In genomic region chr4:740011-740410, GRCh38 we compare ENCODE assay signal across 32 cellular contexts.
"Had no signal": no experiment of that assay in that cellular context is flagged by ENCODE, and none has a peak within 500 bp of the region (broad histone marks: within the 10 kb centered on the region; RNA-seq: fewer than 3 reads in every experiment).

No MANE protein-coding gene starts in this region.

- H3K27ac Mint-ChIP-seq: natural killer cell treated with Interleukin-12 subunit alpha and Interleukin-12 subunit beta and Interleukin-15 and Interleukin-18, amount 100 ng/mL, for 72 hours; progenitor cell of endocrine pancreas; stimulated activated memory B cell treated with anti-CD40 and anti-IgM and Interleukin-4, amounts not matched to agents 10 μg/mL and 1 μg/mL and 100 μg/mL, for 72 hours; stimulated activated naive CD8-positive, alpha-beta T cell treated with anti-CD3 and anti-CD28 coated beads, Interleukin-15, amount 100 ng/mL, for 72 hours had no signal

- H3K4me3 Mint-ChIP-seq: naive thymus-derived CD8-positive, alpha-beta T cell; natural killer cell treated with Interleukin-12 subunit alpha and Interleukin-12 subunit beta and Interleukin-15 and Interleukin-18, amount 100 ng/mL, for 72 hours; nephron progenitor cell; neural crest cell; stimulated activated memory B cell treated with anti-CD40 and anti-IgM and Interleukin-4, amounts not matched to agents 10 μg/mL and 1 μg/mL and 100 μg/mL, for 72 hours; stimulated activated naive CD8-positive, alpha-beta T cell treated with anti-CD3 and anti-CD28 coated beads, Interleukin-15, amount 100 ng/mL, for 72 hours had no signal

- H3K27me3 ChIP-seq: neutrophil, ovary, right lobe of liver, sigmoid colon, spleen, thyroid gland, tibial nerve, upper lobe of left lung, vagina had no signal

- H3K4me1 ChIP-seq: parathyroid adenoma, psoas muscle, right lobe of liver, sigmoid colon, thyroid gland, upper lobe of left lung, vagina had no signal

- H2AFZ ChIP-seq: parathyroid adenoma had no signal

- H3K36me3 Mint-ChIP-seq: natural killer cell treated with Interleukin-12 subunit alpha and Interleukin-12 subunit beta and Interleukin-15 and Interleukin-18, amount 100 ng/mL, for 72 hours had no signal

- H3K27me3 Mint-ChIP-seq: naive B cell; naive thymus-derived CD8-positive, alpha-beta T cell; natural killer cell treated with Interleukin-12 subunit alpha and Interleukin-12 subunit beta and Interleukin-15 and Interleukin-18, amount 100 ng/mL, for 72 hours; progenitor cell of endocrine pancreas; stimulated activated memory B cell treated with anti-CD40 and anti-IgM and Interleukin-4, amounts not matched to agents 10 μg/mL and 1 μg/mL and 100 μg/mL, for 72 hours; stimulated activated naive CD8-positive, alpha-beta T cell treated with anti-CD3 and anti-CD28 coated beads, Interleukin-15, amount 100 ng/mL, for 72 hours had no signal

- DNase-seq: naive B cell; naive thymus-derived CD8-positive, alpha-beta T cell; nephron progenitor cell; nucleus accumbens; ovary; right lobe of liver; sigmoid colon; spleen; stimulated activated CD4-positive, alpha-beta T cell treated with anti-CD3 and anti-CD28 coated beads, Interleukin-12 subunit alpha, Interleukin-12 subunit beta, amount 100 ng/mL, for 4 hours; stimulated activated CD4-positive, alpha-beta T cell treated with anti-CD3 and anti-CD28 coated beads, Interleukin-1b, Interleukin-23, amount 100 ng/mL, for 48 hours; stimulated activated CD4-positive, alpha-beta T cell treated with anti-CD3 and anti-CD28 coated beads, Interleukin-4, amount 100 ng/mL, for 1 hour; stimulated activated CD4-positive, alpha-beta T cell treated with anti-CD3 and anti-CD28 coated beads, Interleukin-4, amount 100 ng/mL, for 4 hours; stimulated activated CD8-positive, alpha-beta memory T cell treated with anti-CD3 and anti-CD28 coated beads, Interleukin-4, amount 100 ng/mL, for 48 hours; stimulated activated naive CD4-positive, alpha-beta T cell; stimulated activated naive CD8-positive, alpha-beta T cell treated with anti-CD3 and anti-CD28 coated beads, Interleukin-15, amount 100 ng/mL, for 72 hours; stimulated activated naive CD8-positive, alpha-beta T cell treated with anti-CD3 and anti-CD28 coated beads, Interleukin-15, Interleukin-2, amounts not matched to agents 100 U/mL and 50 U/mL, for 24 hours; thyroid gland; trophoblast cell had no signal

- H3K9me3 ChIP-seq: neutrophil, ovary, psoas muscle, right lobe of liver, sigmoid colon, spleen, thoracic aorta, thyroid gland, tibial nerve, upper lobe of left lung, vagina had no signal

- ATAC-seq: naive thymus-derived CD8-positive, alpha-beta T cell; natural killer cell treated with Interleukin-12 subunit alpha and Interleukin-12 subunit beta and Interleukin-15 and Interleukin-18, amount 100 ng/mL, for 72 hours; psoas muscle; right cardiac atrium; right lobe of liver; stimulated activated memory B cell treated with anti-CD40 and anti-IgM and Interleukin-4, amounts not matched to agents 10 μg/mL and 1 μg/mL and 100 μg/mL, for 72 hours; stimulated activated naive CD8-positive, alpha-beta T cell treated with anti-CD3 and anti-CD28 coated beads, Interleukin-15, amount 100 ng/mL, for 72 hours; stimulated activated naive CD8-positive, alpha-beta T cell treated with anti-CD3 and anti-CD28 coated beads, Interleukin-15, Interleukin-2, amounts not matched to agents 100 U/mL and 50 U/mL, for 24 hours had no signal

- H3K4me2 ChIP-seq: smooth muscle cell had no signal

- H3K36me3 ChIP-seq: ovary had no signal

- H3K9me3 Mint-ChIP-seq: naive B cell; naive thymus-derived CD8-positive, alpha-beta T cell; natural killer cell treated with Interleukin-12 subunit alpha and Interleukin-12 subunit beta and Interleukin-15 and Interleukin-18, amount 100 ng/mL, for 72 hours; neural crest cell; stimulated activated memory B cell treated with anti-CD40 and anti-IgM and Interleukin-4, amounts not matched to agents 10 μg/mL and 1 μg/mL and 100 μg/mL, for 72 hours; stimulated activated naive CD8-positive, alpha-beta T cell treated with anti-CD3 and anti-CD28 coated beads, Interleukin-15, amount 100 ng/mL, for 72 hours had no signal

- H3K27ac ChIP-seq: neutrophil, ovary, parathyroid adenoma, psoas muscle, right lobe of liver, sigmoid colon, skin epidermis, spleen, thoracic aorta, thyroid gland, tibial nerve, upper lobe of left lung, vagina had no signal

- H3K9ac ChIP-seq: parathyroid adenoma had no signal

- H3K4me3 ChIP-seq: ovary, psoas muscle, right lobe of liver, sigmoid colon, skin epidermis, smooth muscle cell, spleen, thoracic aorta, thyroid gland, tibial nerve, upper lobe of left lung, vagina had no signal

- H3K4me1 Mint-ChIP-seq: neural crest cell had no signal
